Comparison of ENCODE assay signal across 1 cellular context in genomic region chr2:168669151-168669550, GRCh38.
A peak's percentile ranks its signal among the peaks of the same experiment; 100 is the strongest.
TF ChIP-seq lines count a peak whose summit lies in the region.

No MANE protein-coding gene starts in this region.

TF ChIP-seq in K562, 482 proteins besides CTCF, POLR2A, EP300 and RAD21 (continued from another document):
- no peak for TF ChIP-seq ETS1 (conservative IDR thresholded peaks at IDR 0.05; ENCODE audit: control insufficient read depth, low read depth, low read length)
- TF ChIP-seq FIP1L1 (IDR thresholded peaks at IDR 0.05; ENCODE audit: low read depth, low read length, poor library complexity, severe bottlenecking), result no peak
- no peak for TF ChIP-seq ARID2 (IDR thresholded peaks at IDR 0.05)
- no peak for TF ChIP-seq NCOA4 (IDR thresholded peaks at IDR 0.05; ENCODE audit: partially characterized antibody)
- TF ChIP-seq SMAD1 (IDR thresholded peaks at IDR 0.05; ENCODE audit: low read depth, low read length, partially characterized antibody), result no peak
- TF ChIP-seq RBM14 (IDR thresholded peaks at IDR 0.05; ENCODE audit: borderline replicate concordance, insufficient read depth, low read depth, low read length), result no peak
- TF ChIP-seq ARID1B (IDR thresholded peaks at IDR 0.05), result peak; percentile 21; the same call in 1 of the 2 replicates
- 0 out of 2 replicates have a peak, but pooled peaks have one; percentile 14 for TF ChIP-seq CBFA2T3 (IDR thresholded peaks at IDR 0.05)
- no peak for TF ChIP-seq MCM5 (IDR thresholded peaks at IDR 0.05; ENCODE audit: low read depth)
- TF ChIP-seq ZNF395 (CRISPR knock-in tag; IDR thresholded peaks at IDR 0.05), result 0 out of 2 replicates have a peak, but pooled peaks have one; percentile 32
- no peak for TF ChIP-seq PRMT5 (CRISPR knock-in tag; IDR thresholded peaks at IDR 0.05)
- TF ChIP-seq HMBOX1 (IDR thresholded peaks at IDR 0.05), result peak; percentile 29; the same call in 1 of the 2 replicates
